16 cellular contexts compared by ENCODE assay signal in the genomic region with DNA sequence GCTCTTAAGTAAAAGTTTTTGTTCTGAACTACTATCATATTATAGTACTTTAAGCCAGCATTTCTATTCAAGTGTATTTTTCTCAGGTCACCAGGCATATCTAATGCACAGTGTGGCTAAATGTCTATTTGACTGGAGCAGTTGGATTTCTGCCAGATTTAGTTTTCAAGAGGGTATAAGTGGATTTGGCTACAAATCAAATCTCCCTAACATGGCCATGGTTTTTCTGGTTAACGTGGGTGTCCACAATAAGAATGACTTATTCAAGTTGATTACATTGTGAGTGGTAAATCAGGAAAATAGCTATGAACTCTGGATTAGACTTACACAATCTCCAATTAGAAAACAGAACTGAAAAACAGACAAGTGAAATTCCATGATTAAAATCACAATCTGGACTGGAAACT. TPM values are rescaled to one million over a fixed set of nuclear protein-coding genes. Genes with fewer than 3 reads are reported as not detected.
A peak's percentile ranks its signal among the peaks of the same experiment; 100 is the strongest.
DNase-seq lines count a peak whose midpoint lies in the region; ATAC-seq and TF ChIP-seq lines count a peak whose summit lies in the region.
"Had no signal": no experiment of that assay in that cellular context is flagged by ENCODE, and none has a peak within 500 bp of the region (broad histone marks: within the 10 kb centered on the region; RNA-seq: fewer than 3 reads in every experiment).

No MANE protein-coding gene starts in this region.

- peaks cover 30% of the 10 kb centered on the region for H3K27me3 Mint-ChIP-seq in activated naive CD8-positive, alpha-beta T cell treated with anti-CD3 and anti-CD28 coated beads, Interleukin-2, amount 50 U/mL, for 24 hours

- H3K27ac Mint-ChIP-seq in activated naive CD8-positive, alpha-beta T cell treated with anti-CD3 and anti-CD28 coated beads, Interleukin-2, amount 50 U/mL, for 24 hours, result no peak overlapping the region
- H3K27ac Mint-ChIP-seq: CD4-positive, CD25-positive, alpha-beta regulatory T cell; neural progenitor cell had no signal

- H3K9me3 ChIP-seq in lung (ENCODE audit: control insufficient read depth in 2 of 2, insufficient read depth in 1 of 2, low read length in 1 of 2) (no peaks in the 10 kb centered on the region), esophagus muscularis mucosa (no peaks in the 10 kb centered on the region)

- no peaks in the 10 kb centered on the region for H3K36me3 Mint-ChIP-seq in activated naive CD8-positive, alpha-beta T cell treated with anti-CD3 and anti-CD28 coated beads, Interleukin-2, amount 50 U/mL, for 24 hours (ENCODE audit: low read depth)
- H3K36me3 Mint-ChIP-seq: CD4-positive, CD25-positive, alpha-beta regulatory T cell; neural progenitor cell had no signal

- TF ChIP-seq CTCF in lung (IDR thresholded peaks at IDR 0.05; ENCODE audit: control extremely low read depth, extremely low read depth) (no peak), esophagus muscularis mucosa (IDR thresholded peaks at IDR 0.05) (no peak)

- H3K36me3 ChIP-seq in lung (ENCODE audit: control insufficient read depth in 2 of 2, insufficient read depth in 2 of 2, low read length in 2 of 2), result no peaks in the 10 kb centered on the region
- no peaks in the 10 kb centered on the region for H3K36me3 ChIP-seq in esophagus muscularis mucosa
- H3K36me3 ChIP-seq: neural progenitor cell had no signal

- H3K27ac ChIP-seq in lung (ENCODE audit: low read depth in 1 of 2, low read length in 1 of 2) (no peak overlapping the region), esophagus muscularis mucosa (replicated peaks in 1 of 4) (peak overlapping the region in 1 of 4 donors; percentile 40)
- H3K27ac ChIP-seq: 22Rv1, neural progenitor cell had no signal

- intact Hi-C loops in esophagus muscularis mucosa (cut with DNase I), result no loop called here

- H3K9me3 Mint-ChIP-seq in activated naive CD8-positive, alpha-beta T cell treated with anti-CD3 and anti-CD28 coated beads, Interleukin-2, amount 50 U/mL, for 24 hours, result no peaks in the 10 kb centered on the region
- H3K9me3 Mint-ChIP-seq: CD4-positive, CD25-positive, alpha-beta regulatory T cell; neural progenitor cell had no signal

- 40 to 61% methylated on average over 1 of the region's 1 CpG for WGBS in lung, 2 donors
- 30% methylated on average over 1 of the region's 1 CpG for WGBS in esophagus muscularis mucosa

- H3K4me1 ChIP-seq in lung (ENCODE audit: control insufficient read depth in 2 of 2, insufficient read depth in 2 of 2, low read length in 2 of 2), result peaks cover 4 to 12% of the 10 kb centered on the region in 2 donors
- peaks cover 26 to 51% (median 39%) of the 10 kb centered on the region in 4 donors for H3K4me1 ChIP-seq in esophagus muscularis mucosa

- no peak overlapping the region for H3K4me3 Mint-ChIP-seq in activated naive CD8-positive, alpha-beta T cell treated with anti-CD3 and anti-CD28 coated beads, Interleukin-2, amount 50 U/mL, for 24 hours
- H3K4me3 Mint-ChIP-seq: activated naive CD4-positive, alpha-beta T cell treated with anti-CD3 and anti-CD28 coated beads for 36 hours; CD4-positive, CD25-positive, alpha-beta regulatory T cell; neural progenitor cell had no signal

- H3K27me3 ChIP-seq in lung (ENCODE audit: control insufficient read depth, insufficient read depth) (no peaks in the 10 kb centered on the region), esophagus muscularis mucosa (no peaks in the 10 kb centered on the region)
- H3K27me3 ChIP-seq: neural progenitor cell had no signal

- peak; percentile 18 for DNase-seq in NCI-H146 (lab: John Stamatoyannopoulos, UW)
- DNase-seq in NCI-H146 treated with DMSO at 0.1 percent for 48 hours (lab: John Stamatoyannopoulos, UW; ENCODE audit: unreplicated experiment), result no peak
- peak; percentile 78 to 91 for DNase-seq in NCI-H2081 (lab: John Stamatoyannopoulos, UW)
- DNase-seq in NCI-H748 (lab: John Stamatoyannopoulos, UW; ENCODE audit: unreplicated experiment), result peak; percentile 93
- no peak for DNase-seq in lung (ENCODE audit: low spot score)
- DNase-seq in esophagus muscularis mucosa (ENCODE audit: extremely low spot score), result no peak
- DNase-seq in globus pallidus (ENCODE audit: low spot score), result no peak
- DNase-seq in activated naive CD8-positive, alpha-beta T cell treated with anti-CD3 and anti-CD28 coated beads, Interleukin-2, amount 50 U/mL, for 24 hours, result no peak
- DNase-seq: activated naive CD4-positive, alpha-beta T cell treated with anti-CD3 and anti-CD28 coated beads for 36 hours; CD4-positive, CD25-positive, alpha-beta regulatory T cell; effector CD8-positive, alpha-beta T cell; GDM1; mesenchymal stem cell; stimulated activated naive CD4-positive, alpha-beta T cell treated with Interleukin-2 at 50 U/mL for 16 hours had no signal

- peak; percentile 53 for ATAC-seq in lung (ENCODE audit: insufficient read depth, low FRiP score)
- ATAC-seq in activated naive CD8-positive, alpha-beta T cell treated with anti-CD3 and anti-CD28 coated beads, Interleukin-2, amount 50 U/mL, for 24 hours, result no peak

- no peak for TF ChIP-seq POLR2A in esophagus muscularis mucosa (IDR thresholded peaks at IDR 0.05; ENCODE audit: low read depth)

- TF ChIP-seq EP300 in esophagus muscularis mucosa (IDR thresholded peaks at IDR 0.05), result no peak

- H3K4me3 ChIP-seq in lung (no peak overlapping the region), esophagus muscularis mucosa (no peak overlapping the region)
- H3K4me3 ChIP-seq: neural progenitor cell had no signal

- peaks cover 6% of the 10 kb centered on the region for H3K4me1 Mint-ChIP-seq in activated naive CD8-positive, alpha-beta T cell treated with anti-CD3 and anti-CD28 coated beads, Interleukin-2, amount 50 U/mL, for 24 hours

RNA-seq across cellular contexts. Expression of a gene that starts 5.7 kb away (rescaled TPM):
- total RNA-seq in lung (10 to 100 TPM; 15.2 to 80.9 TPM), esophagus muscularis mucosa (10 to 100 TPM; 23.2 to 32.3 (median 29.8) TPM)
- 10 to 100 TPM in 1 of 2 donors, 1 to 10 TPM in 1; 6.8 to 13.8 TPM for polyA plus RNA-seq in lung

Comparison
In these comparisons a context has a peak if more than half of its experiments do, and no peak if none do; other contexts are left out.
1. DNase-seq: peak in NCI-H146 (single experiment), NCI-H2081 (2 of 2) and NCI-H748 (single experiment); none in NCI-H146 treated with DMSO at 0.1 percent for 48 hours (single experiment), lung (single experiment), esophagus muscularis mucosa (single experiment), globus pallidus (single experiment) and activated naive CD8-positive, alpha-beta T cell treated with anti-CD3 and anti-CD28 coated beads, Interleukin-2, amount 50 U/mL, for 24 hours (single experiment).